Comparison of ENCODE assay signal across 10 cellular contexts in the genomic region with DNA sequence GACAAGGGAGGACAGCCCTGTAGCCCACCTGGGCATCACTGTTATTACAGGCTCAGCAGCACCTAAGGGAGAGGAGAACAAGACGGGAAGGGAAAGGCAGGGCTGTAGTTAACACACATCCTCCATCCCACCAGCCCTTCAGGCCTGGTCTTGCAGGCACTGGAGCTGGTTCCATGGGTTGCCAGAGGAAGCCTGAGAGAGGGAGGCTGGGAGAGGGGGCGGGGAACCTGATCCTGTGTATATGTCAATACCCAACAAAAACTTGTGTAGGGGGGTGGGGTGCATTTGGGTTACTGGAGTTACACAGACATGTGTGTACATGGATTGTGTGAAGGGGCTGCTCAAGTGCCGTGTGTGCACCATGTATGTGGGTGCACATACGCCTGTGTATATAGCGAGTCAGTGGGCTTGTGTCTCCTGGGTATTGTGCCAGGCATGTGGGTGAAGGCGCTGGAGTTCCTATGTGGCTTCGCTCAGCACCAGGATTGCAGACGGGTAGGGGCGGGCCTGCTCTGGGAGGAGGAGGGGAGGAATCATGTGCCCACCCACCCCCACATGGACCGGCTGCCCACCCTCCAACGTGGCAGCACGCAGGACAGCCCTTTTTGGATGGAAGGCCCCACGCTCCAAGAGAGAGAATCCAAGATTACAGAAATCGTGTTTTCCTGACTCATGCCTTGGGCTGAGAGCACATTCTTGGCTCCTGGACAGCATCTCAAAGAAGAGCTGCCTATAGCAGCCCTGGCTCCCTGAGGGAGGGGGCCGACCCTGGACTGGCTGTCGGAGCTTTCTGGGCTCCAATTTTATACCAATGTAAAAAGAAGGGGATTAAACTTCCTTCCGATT. TPM values are rescaled to one million over a fixed set of nuclear protein-coding genes. Genes with fewer than 3 reads are reported as not detected.
DNase-seq lines count a peak whose midpoint lies in the region; ATAC-seq and TF ChIP-seq lines count a peak whose summit lies in the region.
"Had no signal": no experiment of that assay in that cellular context is flagged by ENCODE, and none has a peak within 500 bp of the region (broad histone marks: within the 10 kb centered on the region; RNA-seq: fewer than 3 reads in every experiment).

No MANE protein-coding gene starts in this region.

- TF ChIP-seq POLR2A in heart left ventricle (IDR thresholded peaks at IDR 0.05) = no peak

- no peak for TF ChIP-seq CTCF in ascending aorta (IDR thresholded peaks at IDR 0.05)
- no peak for TF ChIP-seq CTCF in heart left ventricle (IDR thresholded peaks at IDR 0.05)
- TF ChIP-seq CTCF in GM10248 (IDR thresholded peaks at IDR 0.05; ENCODE audit: control extremely low read depth, extremely low read depth, low read depth, missing control alignments) = no peak

- H3K27ac ChIP-seq in ascending aorta (peak overlapping the region; percentile 99 to 100), heart left ventricle (peak overlapping the region; percentile 8 to 100 (median 96))
- H3K27ac ChIP-seq: VCaP had no signal

- H3K27ac Mint-ChIP-seq in activated naive CD4-positive, alpha-beta T cell treated with anti-CD3 and anti-CD28 coated beads for 36 hours = no peak overlapping the region

- no peaks in the 10 kb centered on the region for H3K36me3 ChIP-seq in ascending aorta
- no peaks in the 10 kb centered on the region for H3K36me3 ChIP-seq in heart left ventricle

- H3K36me3 Mint-ChIP-seq in activated naive CD4-positive, alpha-beta T cell treated with anti-CD3 and anti-CD28 coated beads for 36 hours (ENCODE audit: low read depth) = peaks cover 2% of the 10 kb centered on the region

- WGBS in heart left ventricle, 4 donors = 37 to 49% (median 45%) methylated on average over 13 to 17 of the region's 17 CpGs

- CTCF ChIA-PET in GM10248 (lab: Yijun Ruan, JAX) = interaction anchor here (1.0 kb wide), 1 partner anchor 11 kb away, joined by 3 read pairs; no protein-coding TSS in a partner anchor
- CTCF ChIA-PET in activated naive CD4-positive, alpha-beta T cell treated with anti-CD3 and anti-CD28 coated beads for 36 hours (lab: Charles Lee) = no interaction called here

- DNase-seq in EH (ENCODE audit: low read depth) = peak; percentile 97
- DNase-seq in ascending aorta (ENCODE audit: low spot score in 2 of 2) = peak in 1 of 2 donors; percentile 91
- DNase-seq in heart left ventricle = peak; percentile 54 to 72 (median 60)
- DNase-seq in skeletal muscle cell (ENCODE audit: low read depth) = peak; percentile 89
- DNase-seq in NCI-H187 (lab: John Stamatoyannopoulos, UW) = no peak
- DNase-seq in GM10248 (ENCODE audit: extremely low spot score) = no peak
- no peak for DNase-seq in activated naive CD4-positive, alpha-beta T cell treated with anti-CD3 and anti-CD28 coated beads for 36 hours
- DNase-seq: small intestine had no signal

- intact Hi-C loops in ascending aorta (cut with DNase I) (loop anchor here (10.0 kb wide), 1 partner anchor 677 kb away; no protein-coding TSS in a partner anchor), heart left ventricle (cut with DNase I) (no loop called here)
- intact Hi-C loops in activated naive CD4-positive, alpha-beta T cell treated with anti-CD3 and anti-CD28 coated beads for 36 hours (cut with micrococcal nuclease) = no loop called here

- H3K9me3 ChIP-seq in ascending aorta (no peaks in the 10 kb centered on the region), heart left ventricle (no peaks in the 10 kb centered on the region)

- no peak overlapping the region for H3K4me3 Mint-ChIP-seq in activated naive CD4-positive, alpha-beta T cell treated with anti-CD3 and anti-CD28 coated beads for 36 hours

- H3K9me3 Mint-ChIP-seq in activated naive CD4-positive, alpha-beta T cell treated with anti-CD3 and anti-CD28 coated beads for 36 hours = no peaks in the 10 kb centered on the region

- H3K27me3 ChIP-seq in ascending aorta (no peaks in the 10 kb centered on the region), heart left ventricle (no peaks in the 10 kb centered on the region)

- H3K4me3 ChIP-seq in ascending aorta (peak overlapping the region; percentile 25 to 46), heart left ventricle (peak overlapping the region in 5 of 12 donors; percentile 1 to 38 (median 25)), skeletal muscle cell (ENCODE audit: low read depth, low read length) (peak overlapping the region; percentile 20)

- H3K4me1 Mint-ChIP-seq in activated naive CD4-positive, alpha-beta T cell treated with anti-CD3 and anti-CD28 coated beads for 36 hours (ENCODE audit: low read depth) = peaks cover 5% of the 10 kb centered on the region

- H3K4me1 ChIP-seq in ascending aorta (peaks cover 31 to 62% of the 10 kb centered on the region in 2 donors), heart left ventricle (peaks cover 13 to 77% (median 59%) of the 10 kb centered on the region in 12 donors)

- POLR2A ChIA-PET in GM10248 (lab: Yijun Ruan, JAX) = no interaction called here

- H3K27me3 Mint-ChIP-seq in activated naive CD4-positive, alpha-beta T cell treated with anti-CD3 and anti-CD28 coated beads for 36 hours (ENCODE audit: low read depth) = no peaks in the 10 kb centered on the region

- ATAC-seq in heart left ventricle (peak in 1 of 4 donors; percentile 14), GM21717 (IDR thresholded peaks at IDR 0.05; ENCODE audit: unreplicated experiment) (no peak)

RNA-seq across cellular contexts. Expression of a gene that starts 4.2 kb away (rescaled TPM):
- total RNA-seq in ascending aorta (1,290 TPM), heart left ventricle (100 to 1,000 TPM in 3 of 9 donors, 10 to 100 TPM in 6; 35.7 to 211 (median 71.8) TPM)
- 100 to 1,000 TPM in 1 of 2 donors, 10 to 100 TPM in 1; 32.5 to 190 TPM for polyA plus RNA-seq in heart left ventricle
- total RNA-seq in activated naive CD4-positive, alpha-beta T cell treated with anti-CD3 and anti-CD28 coated beads for 36 hours = 10 to 100 TPM; 13.9 to 15.4 TPM

RNA-seq across cellular contexts. Expression of a gene that starts 32.1 kb away (rescaled TPM):
- total RNA-seq in ascending aorta = 64.6 TPM
- 10 to 100 TPM in 2 of 9 donors, 1 to 10 TPM in 7; 2.0 to 12.5 (median 5.1) TPM for total RNA-seq in heart left ventricle
- polyA plus RNA-seq in heart left ventricle = 1 to 10 TPM; 4.0 to 4.8 TPM
- total RNA-seq in activated naive CD4-positive, alpha-beta T cell treated with anti-CD3 and anti-CD28 coated beads for 36 hours = 10 to 100 TPM; 13.3 to 13.5 TPM

Comparison
In these comparisons a context has a peak if more than half of its experiments do, and no peak if none do; other contexts are left out.
1. DNase-seq: peak in EH (single experiment), heart left ventricle (5 of 5) and skeletal muscle cell (single experiment); none in NCI-H187 (0 of 2), GM10248 (single experiment) and activated naive CD4-positive, alpha-beta T cell treated with anti-CD3 and anti-CD28 coated beads for 36 hours (single experiment).